Comparison of ENCODE assay signal across 26 cellular contexts in the genomic region with DNA sequence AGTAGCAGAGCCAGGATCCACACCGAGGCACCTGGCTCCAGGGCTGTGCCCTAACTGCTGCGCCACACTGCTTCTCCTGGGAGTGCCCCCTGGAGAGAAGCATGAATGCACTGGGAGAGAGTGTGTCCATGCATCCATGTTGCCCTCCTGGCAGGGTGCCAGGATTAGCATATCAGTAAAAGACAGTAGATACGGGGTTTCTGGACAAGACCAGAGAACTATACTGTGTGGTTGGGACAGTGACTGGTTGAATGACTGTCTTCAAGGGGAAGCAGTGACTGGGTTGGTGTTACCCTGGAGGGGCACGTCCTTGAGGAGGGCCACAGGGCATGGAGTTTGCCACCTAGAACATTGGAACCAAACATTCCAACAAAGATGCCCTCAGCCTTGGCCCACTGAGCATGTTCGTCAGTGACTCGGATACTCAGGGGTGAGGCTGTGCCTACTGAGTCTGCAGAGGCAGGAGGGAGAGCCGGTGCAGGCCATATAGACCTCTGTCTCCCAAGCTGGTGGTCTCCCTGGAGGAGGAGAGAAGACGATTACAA.
DNase-seq lines count a peak whose midpoint lies in the region; ATAC-seq, FAIRE-seq and TF ChIP-seq lines count a peak whose summit lies in the region.
"Had no signal": no experiment of that assay in that cellular context is flagged by ENCODE, and none has a peak within 500 bp of the region (broad histone marks: within the 10 kb centered on the region; RNA-seq: fewer than 3 reads in every experiment).

No MANE protein-coding gene starts in this region.

- ATAC-seq in K562 = 0 out of 3 replicates have a peak, but pooled peaks have one; percentile 24
- no peak for ATAC-seq in stimulated activated naive B cell treated with anti-CD40 and anti-IgM and Interleukin-4, amounts not matched to agents 10 μg/mL and 1 μg/mL and 100 μg/mL, for 72 hours (replicated peaks)
- ATAC-seq: activated T-cell treated with anti-CD3 and anti-CD28 coated beads, Interleukin-2, amount 50 U/mL, for 72 hours; T-cell; upper lobe of right lung had no signal

- CTCF ChIA-PET in K562 (lab: Yijun Ruan, JAX; ENCODE audit: low intra/inter-chr PET ratio) = no interaction called here

- peak; percentile 51 for DNase-seq in activated CD8-positive, alpha-beta memory T cell treated with anti-CD3 and anti-CD28 coated beads for 24 hours
- no peak for DNase-seq in activated CD8-positive, alpha-beta memory T cell treated with anti-CD3 and anti-CD28 coated beads, Interleukin-2, amount 50 U/mL, for 4 hours
- DNase-seq in K562 (ENCODE audit: extremely low read depth in 1 of 4, low spot score in 3 of 4) (peak in 2 of 4 experiments; percentile 9 to 22), prostate gland (ENCODE audit: low spot score) (peak; percentile 7), SKM-1 treated with dmso at 0.1 percent for 144 hours (lab: John Stamatoyannopoulos, UW; ENCODE audit: unreplicated experiment) (no peak), cerebellum (ENCODE audit: low spot score) (no peak)
- no peak for DNase-seq in stimulated activated naive B cell treated with anti-CD40 and anti-IgM and Interleukin-4, amounts not matched to agents 10 μg/mL and 1 μg/mL and 100 μg/mL, for 72 hours
- DNase-seq: activated CD4-positive, alpha-beta T cell treated with anti-CD3 and anti-CD28 coated beads, Interleukin-2, amount 10 ng/mL, durations not matched to agents 24 days and 14 days; activated naive CD4-positive, alpha-beta T cell treated with Interleukin-2 at 50 U/mL for 16 hours; activated T-cell treated with anti-CD3 and anti-CD28 coated beads, Interleukin-2, amount 50 U/mL, for 72 hours; cerebellar nuclear complex; DMS79; dorsolateral prefrontal cortex; esophagus squamous epithelium; foreskin melanocyte; GDM1; NCI-H1092; NCI-H187; NCI-H524 treated with DMSO at 0.1 percent for 48 hours; SIG-M5; stimulated activated naive CD4-positive, alpha-beta T cell; T-cell; upper lobe of right lung had no signal

- H3K9me3 Mint-ChIP-seq in stimulated activated naive B cell treated with anti-CD40 and anti-IgM and Interleukin-4, amounts not matched to agents 10 μg/mL and 1 μg/mL and 100 μg/mL, for 72 hours = no peaks in the 10 kb centered on the region
- H3K9me3 Mint-ChIP-seq: activated CD4-positive, alpha-beta T cell treated with anti-CD3 and anti-CD28 coated beads, Interleukin-2, amount 10 ng/mL, durations not matched to agents 24 days and 14 days; activated T-cell treated with anti-CD3 and anti-CD28 coated beads, Interleukin-2, amount 50 U/mL, for 72 hours; T-cell had no signal

- H3K36me3 ChIP-seq in K562 (ENCODE audit: control insufficient read depth, insufficient read depth, low read length) (no peaks in the 10 kb centered on the region), prostate gland (no peaks in the 10 kb centered on the region)
- H3K36me3 ChIP-seq: esophagus squamous epithelium, upper lobe of right lung had no signal

- no peaks in the 10 kb centered on the region for H3K79me2 ChIP-seq in K562 (ENCODE audit: control insufficient read depth, insufficient read depth, low read length)

- H3K27ac Mint-ChIP-seq in stimulated activated naive B cell treated with anti-CD40 and anti-IgM and Interleukin-4, amounts not matched to agents 10 μg/mL and 1 μg/mL and 100 μg/mL, for 72 hours = no peak overlapping the region
- H3K27ac Mint-ChIP-seq: activated CD4-positive, alpha-beta T cell treated with anti-CD3 and anti-CD28 coated beads, Interleukin-2, amount 10 ng/mL, durations not matched to agents 24 days and 14 days; activated T-cell treated with anti-CD3 and anti-CD28 coated beads, Interleukin-2, amount 50 U/mL, for 72 hours; T-cell had no signal

- H3K4me1 Mint-ChIP-seq in stimulated activated naive B cell treated with anti-CD40 and anti-IgM and Interleukin-4, amounts not matched to agents 10 μg/mL and 1 μg/mL and 100 μg/mL, for 72 hours = peaks cover 0 to 1% of the 10 kb centered on the region in 2 donors
- H3K4me1 Mint-ChIP-seq: T-cell had no signal

- H3K4me2 ChIP-seq in K562 (ENCODE audit: insufficient read depth, low read length) = no peak overlapping the region

- H3K27ac ChIP-seq in K562 (ENCODE audit: extremely low read depth, low read depth, low read length) = no peak overlapping the region
- H3K27ac ChIP-seq in prostate gland = peak overlapping the region; percentile 0 to 68
- H3K27ac ChIP-seq: dorsolateral prefrontal cortex, esophagus squamous epithelium, upper lobe of right lung had no signal

- TF ChIP-seq RAD21 in Ishikawa (IDR thresholded peaks at IDR 0.05; ENCODE audit: low read depth) (no peak), K562 (CRISPR knock-in tag; conservative IDR thresholded peaks at IDR 0.05 in 1 of 2, IDR thresholded peaks at IDR 0.05 in 1 of 2) (no peak)

- no peak overlapping the region for H3K9ac ChIP-seq in K562 (ENCODE audit: insufficient read depth in 1 of 2, low read depth in 2 of 2, low read length in 2 of 2)

- 0% methylated on average over 8 of the region's 8 CpGs for WGBS in K562 (ENCODE audit: insufficient coverage, low coverage, missing lambda C conversion rate)
- WGBS in prostate gland = 88% methylated on average over 8 of the region's 8 CpGs

- H3K9me3 ChIP-seq in K562 (replicated peaks; ENCODE audit: control insufficient read depth, insufficient read depth, low read depth, low read length) (no peaks in the 10 kb centered on the region), prostate gland (no peaks in the 10 kb centered on the region)
- H3K9me3 ChIP-seq: esophagus squamous epithelium, upper lobe of right lung had no signal

- H3K4me1 ChIP-seq in K562 (replicated peaks in 1 of 2; ENCODE audit: control insufficient read depth in 2 of 2, insufficient read depth in 2 of 2, low read length in 2 of 2) = no peaks in the 10 kb centered on the region
- H3K4me1 ChIP-seq in prostate gland (replicated peaks) = no peaks in the 10 kb centered on the region
- H3K4me1 ChIP-seq: esophagus squamous epithelium, upper lobe of right lung had no signal

- H3K27me3 Mint-ChIP-seq in stimulated activated naive B cell treated with anti-CD40 and anti-IgM and Interleukin-4, amounts not matched to agents 10 μg/mL and 1 μg/mL and 100 μg/mL, for 72 hours = peaks cover 0 to 22% of the 10 kb centered on the region in 2 donors

- no peaks in the 10 kb centered on the region for H4K20me1 ChIP-seq in K562 (replicated peaks; ENCODE audit: control insufficient read depth, insufficient read depth, low read length)

- no peak for TF ChIP-seq CTCF in K562 (IDR thresholded peaks at IDR 0.05 in 2 of 3, conservative IDR thresholded peaks at IDR 0.05 in 1 of 3; ENCODE audit: insufficient read depth in 2 of 3, low read depth in 1 of 3, low read length in 3 of 3)
- no peak for TF ChIP-seq CTCF in prostate gland (IDR thresholded peaks at IDR 0.05)

- intact Hi-C loops in K562 (cut with micrococcal nuclease) (no loop called here), prostate gland (cut with DNase I) (no loop called here)

- no peak for FAIRE-seq in K562 (lab: Jason Lieb, UNC)
- FAIRE-seq: endometrium, RCC 7860 had no signal

- no peak for TF ChIP-seq EP300 in Ishikawa (IDR thresholded peaks at IDR 0.05; ENCODE audit: borderline replicate concordance)
- TF ChIP-seq EP300 in K562 (IDR thresholded peaks at IDR 0.05; ENCODE audit: low read length) = no peak

- POLR2A ChIA-PET in K562 (lab: Yijun Ruan, JAX) = no interaction called here

- H3K4me3 ChIP-seq in K562 (no peak overlapping the region), prostate gland (no peak overlapping the region)
- H3K4me3 ChIP-seq: dorsolateral prefrontal cortex, esophagus squamous epithelium, upper lobe of right lung had no signal

- no peaks in the 10 kb centered on the region for H3K9me1 ChIP-seq in K562 (ENCODE audit: control insufficient read depth, insufficient read depth, low read length)

- H2AFZ ChIP-seq in K562 (ENCODE audit: low read depth, low read length) = no peak overlapping the region

- in situ Hi-C loops in K562 (cut with MboI) = no loop called here

- no peak overlapping the region for H3K4me3 Mint-ChIP-seq in stimulated activated naive B cell treated with anti-CD40 and anti-IgM and Interleukin-4, amounts not matched to agents 10 μg/mL and 1 μg/mL and 100 μg/mL, for 72 hours
- H3K4me3 Mint-ChIP-seq: activated CD4-positive, alpha-beta T cell treated with anti-CD3 and anti-CD28 coated beads, Interleukin-2, amount 10 ng/mL, durations not matched to agents 24 days and 14 days; activated T-cell treated with anti-CD3 and anti-CD28 coated beads, Interleukin-2, amount 50 U/mL, for 72 hours; T-cell had no signal

- BruUV-seq in K562 (replicated peaks; lab: Mats Ljungman, UMichigan) = no TSS peak

- peaks cover 2 to 46% of the 10 kb centered on the region in 2 experiments; a peak in 3 of 5 replicates for H3K27me3 ChIP-seq in K562 (ENCODE audit: control insufficient read depth in 2 of 2, insufficient read depth in 2 of 2, low read length in 2 of 2)
- H3K27me3 ChIP-seq in prostate gland (replicated peaks; ENCODE audit: insufficient read depth) = no peaks in the 10 kb centered on the region
- H3K27me3 ChIP-seq: upper lobe of right lung had no signal

- no peaks in the 10 kb centered on the region for H3K36me3 Mint-ChIP-seq in stimulated activated naive B cell treated with anti-CD40 and anti-IgM and Interleukin-4, amounts not matched to agents 10 μg/mL and 1 μg/mL and 100 μg/mL, for 72 hours
- H3K36me3 Mint-ChIP-seq: T-cell had no signal

- TF ChIP-seq POLR2A in K562 (conservative IDR thresholded peaks at IDR 0.05) (no peak), prostate gland (IDR thresholded peaks at IDR 0.05) (no peak)

TF ChIP-seq in Ishikawa, 13 proteins besides CTCF, POLR2A, EP300 and RAD21 (continues in another document):
- TF ChIP-seq EGR1 (IDR thresholded peaks at IDR 0.05) (no peak), FOXM1 (IDR thresholded peaks at IDR 0.05; ENCODE audit: borderline replicate concordance, low read depth) (no peak), NFIC (IDR thresholded peaks at IDR 0.05) (peak; percentile 57), TEAD4 (IDR thresholded peaks at IDR 0.05) (no peak)

TF ChIP-seq in K562, 482 proteins besides CTCF, POLR2A, EP300 and RAD21 (continues in another document):
- no peak for TF ChIP-seq RBM15 (IDR thresholded peaks at IDR 0.05; ENCODE audit: insufficient read depth, low read length)
- no peak for TF ChIP-seq TBP (optimal IDR thresholded peaks at IDR 0.05; ENCODE audit: low read depth, low read length)
- no peak for TF ChIP-seq ESRRB (CRISPR knock-in tag; IDR thresholded peaks at IDR 0.05; ENCODE audit: borderline replicate concordance)

Comparison
In these comparisons a context has a peak if more than half of its experiments do, and no peak if none do; other contexts are left out.
1. DNase-seq: peak in activated CD8-positive, alpha-beta memory T cell treated with anti-CD3 and anti-CD28 coated beads for 24 hours (single experiment) and prostate gland (single experiment); none in activated CD8-positive, alpha-beta memory T cell treated with anti-CD3 and anti-CD28 coated beads, Interleukin-2, amount 50 U/mL, for 4 hours (single experiment), SKM-1 treated with dmso at 0.1 percent for 144 hours (single experiment), cerebellum (single experiment) and stimulated activated naive B cell treated with anti-CD40 and anti-IgM and Interleukin-4, amounts not matched to agents 10 μg/mL and 1 μg/mL and 100 μg/mL, for 72 hours (single experiment).